14 cellular contexts compared by ENCODE assay signal in genomic region chr20:56925696-56926101, GRCh38.
A peak's percentile ranks its signal among the peaks of the same experiment; 100 is the strongest.
DNase-seq lines count a peak whose midpoint lies in the region; ATAC-seq and TF ChIP-seq lines count a peak whose summit lies in the region.
"Had no signal": no experiment of that assay in that cellular context is flagged by ENCODE, and none has a peak within 500 bp of the region (broad histone marks: within the 10 kb centered on the region; RNA-seq: fewer than 3 reads in every experiment).

No MANE protein-coding gene starts in this region.

- H3K27ac ChIP-seq in RWPE2 (ENCODE audit: poor library complexity, severe bottlenecking): no peak overlapping the region
- no peak overlapping the region for H3K27ac ChIP-seq in iPS DF 6.9 (ENCODE audit: low read length)
- H3K27ac ChIP-seq in rectal smooth muscle tissue (ENCODE audit: low read depth, low read length): no peak overlapping the region
- H3K27ac ChIP-seq: 22Rv1, SJSA1, transverse colon had no signal

- H3K4me3 ChIP-seq in RWPE2 (ENCODE audit: severe bottlenecking) (peak overlapping the region; percentile 16), iPS DF 6.9 (ENCODE audit: low read length) (peak overlapping the region; percentile 37; the same call in 1 of the 2 replicates), rectal smooth muscle tissue (ENCODE audit: low read length) (peak overlapping the region; percentile 30)
- H3K4me3 ChIP-seq: SJSA1 had no signal

- ATAC-seq in RWPE2 (ENCODE audit: low read depth): peak; percentile 61

- H3K4me1 ChIP-seq in RWPE2 (ENCODE audit: insufficient read depth, poor library complexity, severe bottlenecking) (no peaks in the 10 kb centered on the region), iPS DF 6.9 (ENCODE audit: control insufficient read depth, insufficient read depth, low read length) (peaks cover 4% of the 10 kb centered on the region; the same call in 1 of the 2 replicates), rectal smooth muscle tissue (ENCODE audit: control insufficient read depth, insufficient read depth, low read length) (no peaks in the 10 kb centered on the region)

- no peak for TF ChIP-seq CTCF in RWPE2 (IDR thresholded peaks at IDR 0.05; ENCODE audit: poor library complexity, severe bottlenecking)

- H3K27me3 ChIP-seq in RWPE2 (ENCODE audit: insufficient read depth, poor library complexity, severe bottlenecking) (peaks cover 68% of the 10 kb centered on the region), iPS DF 6.9 (ENCODE audit: control insufficient read depth, insufficient read depth, low read length) (peaks cover 6% of the 10 kb centered on the region), rectal smooth muscle tissue (ENCODE audit: control insufficient read depth, insufficient read depth, low read length) (peaks cover 15% of the 10 kb centered on the region)

- no peak overlapping the region for H3K9ac ChIP-seq in rectal smooth muscle tissue (ENCODE audit: low read length)

- H3K36me3 ChIP-seq in RWPE2 (ENCODE audit: low read depth): no peaks in the 10 kb centered on the region
- no peaks in the 10 kb centered on the region for H3K36me3 ChIP-seq in iPS DF 6.9 (ENCODE audit: control insufficient read depth, insufficient read depth, low read length)
- no peaks in the 10 kb centered on the region for H3K36me3 ChIP-seq in rectal smooth muscle tissue (ENCODE audit: control insufficient read depth, insufficient read depth, low read length)
- H3K36me3 ChIP-seq: SJSA1, transverse colon had no signal

- WGBS in iPS DF 6.9 (ENCODE audit: insufficient coverage, insufficient read length): no CpG with 5 or more reads among the region's 28 CpGs

- no peaks in the 10 kb centered on the region for H3K9me3 ChIP-seq in RWPE2 (ENCODE audit: severe bottlenecking)
- no peaks in the 10 kb centered on the region for H3K9me3 ChIP-seq in iPS DF 6.9 (ENCODE audit: control insufficient read depth, insufficient read depth, low read length)
- H3K9me3 ChIP-seq: transverse colon had no signal

- DNase-seq in DMS 273 (lab: John Stamatoyannopoulos, UW; ENCODE audit: unreplicated experiment) (peak; percentile 61), DMS 273 treated with DMSO at 0.1 percent for 48 hours (lab: John Stamatoyannopoulos, UW) (no peak), RWPE2 (ENCODE audit: low spot score) (no peak), iPS DF 6.9 (ENCODE audit: low read depth, low spot score) (no peak), globus pallidus (ENCODE audit: low spot score) (no peak), GM19238 (ENCODE audit: insufficient read length, low spot score) (no peak), DMS53 treated with DMSO at 0.1 percent for 48 hours (lab: John Stamatoyannopoulos, UW; ENCODE audit: unreplicated experiment) (no peak)
- DNase-seq: activated CD4-positive, alpha-beta T cell treated with anti-CD3 and anti-CD28 coated beads, Interleukin-2, amount 50 U/mL, for 1 hour; effector CD8-positive, alpha-beta T cell; NCI-H2029 treated with DMSO at 0.1 percent for 48 hours had no signal
